ENCODE assay signal across 12 cellular contexts in the genomic region with DNA sequence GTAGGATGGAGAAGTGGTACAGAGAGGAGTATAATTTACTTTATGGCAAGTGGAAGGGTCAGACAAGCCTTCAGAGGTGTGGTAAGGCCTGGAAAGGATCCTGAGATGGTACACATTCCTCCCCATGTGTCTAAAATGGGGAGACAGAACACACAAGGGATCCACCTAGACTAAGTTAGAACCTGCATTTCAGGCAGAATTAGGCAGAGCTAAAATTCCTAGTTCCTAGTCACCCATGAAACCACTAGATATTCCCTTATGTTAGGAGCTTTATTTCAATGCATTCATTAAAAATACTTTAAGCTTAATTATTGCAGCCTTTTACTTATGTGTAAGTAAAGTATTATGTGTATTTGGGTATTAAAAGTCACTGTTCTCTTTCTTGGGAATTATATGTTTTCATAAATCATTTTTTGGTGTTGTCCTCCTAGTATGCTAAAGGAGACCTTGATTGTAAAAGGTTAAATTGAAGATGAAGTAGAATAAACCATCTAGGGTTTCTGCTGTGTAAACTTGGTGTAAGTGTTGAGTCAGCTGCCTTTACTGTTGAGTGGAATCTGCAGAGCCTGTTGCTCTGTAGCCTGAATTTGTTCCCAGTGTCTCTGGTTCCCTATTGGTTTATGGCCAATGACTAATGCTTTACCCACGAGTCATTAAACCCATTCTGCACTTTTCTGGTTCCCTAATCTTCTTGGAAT.
A peak's percentile ranks its signal among the peaks of the same experiment; 100 is the strongest.
DNase-seq lines count a peak whose midpoint lies in the region; ATAC-seq, FAIRE-seq and TF ChIP-seq lines count a peak whose summit lies in the region.
"Had no signal": no experiment of that assay in that cellular context is flagged by ENCODE, and none has a peak within 500 bp of the region (broad histone marks: within the 10 kb centered on the region; RNA-seq: fewer than 3 reads in every experiment).

No MANE protein-coding gene starts in this region.

- H3K9ac ChIP-seq in mesendoderm (ENCODE audit: low read length) = no peak overlapping the region

- H2BK15ac ChIP-seq in mesendoderm (replicated peaks; ENCODE audit: low read depth) = no peak overlapping the region

- no peak overlapping the region for H3K4me2 ChIP-seq in mesendoderm (ENCODE audit: low read length)

- H3K27ac ChIP-seq in mesendoderm (ENCODE audit: low read depth, low read length) = no peak overlapping the region

- WGBS in mesendoderm (ENCODE audit: extremely low coverage, insufficient coverage, low lambda C conversion rate) = no CpG with 5 or more reads among the region's 1 CpG

- no peak overlapping the region for H3K56ac ChIP-seq in mesendoderm (ENCODE audit: low read length)

- DNase-seq in AG20443 (ENCODE audit: low spot score) (peak; percentile 91), bronchial epithelial cell (ENCODE audit: low read depth) (peak; percentile 94), mesendoderm (peak; percentile 56), NCI-H2171 treated with DMSO at 0.1 percent for 48 hours (lab: John Stamatoyannopoulos, UW) (no peak), NCI-H774 (lab: John Stamatoyannopoulos, UW) (no peak), SK-N-DZ (ENCODE audit: low spot score) (no peak)
- DNase-seq: left colon, NCI-H2081, T-helper 1 cell had no signal

- TF ChIP-seq RAD21 in Ishikawa (IDR thresholded peaks at IDR 0.05; ENCODE audit: low read depth) = no peak

- H3K27me3 ChIP-seq in bronchial epithelial cell (ENCODE audit: control insufficient read depth, insufficient read depth, low read length) (no peaks in the 10 kb centered on the region), mesendoderm (ENCODE audit: insufficient read depth, low read length, poor library complexity) (no peaks in the 10 kb centered on the region)

- H2BK120ac ChIP-seq in mesendoderm (ENCODE audit: low read depth, low read length) = no peak overlapping the region

- peak; percentile 87 for TF ChIP-seq EP300 in Ishikawa (IDR thresholded peaks at IDR 0.05; ENCODE audit: borderline replicate concordance)

- no peak overlapping the region for H3K4me3 ChIP-seq in bronchial epithelial cell (ENCODE audit: low read depth, low read length)
- H3K4me3 ChIP-seq in mesendoderm (ENCODE audit: low read length) = no peak overlapping the region

- TF ChIP-seq CTCF in bronchial epithelial cell (IDR thresholded peaks at IDR 0.05; ENCODE audit: insufficient read depth, low read length, severe bottlenecking) = no peak

- no peak for ATAC-seq in HG03135 (IDR thresholded peaks at IDR 0.05; ENCODE audit: unreplicated experiment)
- ATAC-seq: left colon, sciatic nerve had no signal

- H3K79me2 ChIP-seq in mesendoderm (ENCODE audit: control insufficient read depth, insufficient read depth, low read length) = no peaks in the 10 kb centered on the region

- no peak overlapping the region for H3K23ac ChIP-seq in mesendoderm (ENCODE audit: low read length)

- H4K5ac ChIP-seq in mesendoderm (ENCODE audit: low read length) = no peak overlapping the region

- FAIRE-seq in bronchial epithelial cell (lab: Jason Lieb, UNC) = no peak

- H3K79me1 ChIP-seq in mesendoderm (ENCODE audit: low read length) = no peaks in the 10 kb centered on the region

- no peak overlapping the region for H3K4ac ChIP-seq in mesendoderm (ENCODE audit: low read depth, low read length)

- no peak overlapping the region for H3K18ac ChIP-seq in mesendoderm (ENCODE audit: low read length)

- H3K36me3 ChIP-seq in bronchial epithelial cell (ENCODE audit: control insufficient read depth, insufficient read depth, low read length) (no peaks in the 10 kb centered on the region), mesendoderm (ENCODE audit: control insufficient read depth, insufficient read depth, low read length) (no peaks in the 10 kb centered on the region)

- H2BK5ac ChIP-seq in mesendoderm (ENCODE audit: low read length) = no peak overlapping the region

- no peak overlapping the region for H2AK5ac ChIP-seq in mesendoderm (ENCODE audit: low read length)

- no peaks in the 10 kb centered on the region for H3K4me1 ChIP-seq in mesendoderm (ENCODE audit: control insufficient read depth, low read depth, low read length)

- H4K8ac ChIP-seq in mesendoderm (ENCODE audit: low read depth, low read length) = no peak overlapping the region

TF ChIP-seq in Ishikawa, 13 proteins besides CTCF, POLR2A, EP300 and RAD21:
- no peak for TF ChIP-seq CEBPB (IDR thresholded peaks at IDR 0.05)
- TF ChIP-seq CREB1 (IDR thresholded peaks at IDR 0.05; ENCODE audit: low read depth) = no peak
- TF ChIP-seq FOXM1 (IDR thresholded peaks at IDR 0.05; ENCODE audit: borderline replicate concordance, low read depth) = peak; percentile 53; the same call in 1 of the 2 replicates
- peak; percentile 89 for TF ChIP-seq TEAD4 (IDR thresholded peaks at IDR 0.05)
- TF ChIP-seq, protein P1, sequence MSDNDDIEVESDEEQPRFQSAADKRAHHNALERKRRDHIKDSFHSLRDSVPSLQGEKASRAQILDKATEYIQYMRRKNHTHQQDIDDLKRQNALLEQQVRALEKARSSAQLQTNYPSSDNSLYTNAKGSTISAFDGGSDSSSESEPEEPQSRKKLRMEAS (IDR thresholded peaks at IDR 0.05) = no peak
- TF ChIP-seq TCF12 (IDR thresholded peaks at IDR 0.05; ENCODE audit: low read depth) = peak; percentile 72; the same call in 1 of the 2 replicates
- peak; percentile 51 for TF ChIP-seq NFIC (IDR thresholded peaks at IDR 0.05)
- TF ChIP-seq, protein P2, sequence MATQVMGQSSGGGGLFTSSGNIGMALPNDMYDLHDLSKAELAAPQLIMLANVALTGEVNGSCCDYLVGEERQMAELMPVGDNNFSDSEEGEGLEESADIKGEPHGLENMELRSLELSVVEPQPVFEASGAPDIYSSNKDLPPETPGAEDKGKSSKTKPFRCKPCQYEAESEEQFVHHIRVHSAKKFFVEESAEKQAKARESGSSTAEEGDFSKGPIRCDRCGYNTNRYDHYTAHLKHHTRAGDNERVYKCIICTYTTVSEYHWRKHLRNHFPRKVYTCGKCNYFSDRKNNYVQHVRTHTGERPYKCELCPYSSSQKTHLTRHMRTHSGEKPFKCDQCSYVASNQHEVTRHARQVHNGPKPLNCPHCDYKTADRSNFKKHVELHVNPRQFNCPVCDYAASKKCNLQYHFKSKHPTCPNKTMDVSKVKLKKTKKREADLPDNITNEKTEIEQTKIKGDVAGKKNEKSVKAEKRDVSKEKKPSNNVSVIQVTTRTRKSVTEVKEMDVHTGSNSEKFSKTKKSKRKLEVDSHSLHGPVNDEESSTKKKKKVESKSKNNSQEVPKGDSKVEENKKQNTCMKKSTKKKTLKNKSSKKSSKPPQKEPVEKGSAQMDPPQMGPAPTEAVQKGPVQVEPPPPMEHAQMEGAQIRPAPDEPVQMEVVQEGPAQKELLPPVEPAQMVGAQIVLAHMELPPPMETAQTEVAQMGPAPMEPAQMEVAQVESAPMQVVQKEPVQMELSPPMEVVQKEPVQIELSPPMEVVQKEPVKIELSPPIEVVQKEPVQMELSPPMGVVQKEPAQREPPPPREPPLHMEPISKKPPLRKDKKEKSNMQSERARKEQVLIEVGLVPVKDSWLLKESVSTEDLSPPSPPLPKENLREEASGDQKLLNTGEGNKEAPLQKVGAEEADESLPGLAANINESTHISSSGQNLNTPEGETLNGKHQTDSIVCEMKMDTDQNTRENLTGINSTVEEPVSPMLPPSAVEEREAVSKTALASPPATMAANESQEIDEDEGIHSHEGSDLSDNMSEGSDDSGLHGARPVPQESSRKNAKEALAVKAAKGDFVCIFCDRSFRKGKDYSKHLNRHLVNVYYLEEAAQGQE (IDR thresholded peaks at IDR 0.05; ENCODE audit: low read depth) = no peak
- TF ChIP-seq TAF1 (IDR thresholded peaks at IDR 0.05; ENCODE audit: low read depth) = no peak
- TF ChIP-seq, protein P3, sequence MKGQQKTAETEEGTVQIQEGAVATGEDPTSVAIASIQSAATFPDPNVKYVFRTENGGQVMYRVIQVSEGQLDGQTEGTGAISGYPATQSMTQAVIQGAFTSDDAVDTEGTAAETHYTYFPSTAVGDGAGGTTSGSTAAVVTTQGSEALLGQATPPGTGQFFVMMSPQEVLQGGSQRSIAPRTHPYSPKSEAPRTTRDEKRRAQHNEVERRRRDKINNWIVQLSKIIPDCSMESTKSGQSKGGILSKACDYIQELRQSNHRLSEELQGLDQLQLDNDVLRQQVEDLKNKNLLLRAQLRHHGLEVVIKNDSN (IDR thresholded peaks at IDR 0.05) = no peak

Comparison
In these comparisons a context has a peak if more than half of its experiments do, and no peak if none do; other contexts are left out.
1. DNase-seq: peak in AG20443 (single experiment), bronchial epithelial cell (single experiment) and mesendoderm (single experiment); none in NCI-H2171 treated with DMSO at 0.1 percent for 48 hours (single experiment), NCI-H774 (single experiment) and SK-N-DZ (single experiment).